ENCODE assay signal across 30 cellular contexts in genomic region chr20:58475466-58475865, GRCh38. TPM values are rescaled to one million over a fixed set of nuclear protein-coding genes. Genes with fewer than 3 reads are reported as not detected.
"Had no signal": no experiment of that assay in that cellular context is flagged by ENCODE, and none has a peak within 500 bp of the region (broad histone marks: within the 10 kb centered on the region; RNA-seq: fewer than 3 reads in every experiment).

No MANE protein-coding gene starts in this region.

- DNase-seq: naive B cell; naive thymus-derived CD8-positive, alpha-beta T cell; nephron progenitor cell; occipital lobe; ovary; retina; right cardiac atrium; right lobe of liver; sigmoid colon; small intestine; stimulated activated CD4-positive, alpha-beta T cell treated with anti-CD3 and anti-CD28 coated beads, Interleukin-15, amount 100 ng/mL, for 24 hours; stimulated activated CD4-positive, alpha-beta T cell treated with anti-CD3 and anti-CD28 coated beads, Interleukin-2, amount 100 ng/mL, for 24 hours; stimulated activated CD4-positive, alpha-beta T cell treated with anti-CD3 and anti-CD28 coated beads, Interleukin-2, amount 100 ng/mL, for 48 hours; stimulated activated CD4-positive, alpha-beta T cell treated with anti-CD3 and anti-CD28 coated beads, Interleukin-4, amount 100 ng/mL, for 24 hours; stimulated activated naive B cell treated with anti-CD40 and anti-IgM and Interleukin-4, amounts not matched to agents 10 μg/mL and 1 μg/mL and 100 μg/mL, for 72 hours; stimulated activated naive CD4-positive, alpha-beta T cell treated with Interleukin-2 at 50 U/mL for 16 hours; stomach; testis; tibial artery; transverse colon; upper lobe of left lung had no signal

- H3K27me3 Mint-ChIP-seq: natural killer cell treated with Interleukin-12 subunit alpha and Interleukin-12 subunit beta and Interleukin-15 and Interleukin-18, amount 100 ng/mL, for 72 hours; stimulated activated naive CD8-positive, alpha-beta T cell treated with anti-CD3 and anti-CD28 coated beads, Interleukin-15, Interleukin-2, amounts not matched to agents 100 ng/mL and 50 ng/mL, for 24 hours had no signal

- H2AFZ ChIP-seq: parathyroid adenoma had no signal

- H3K9me3 Mint-ChIP-seq: natural killer cell treated with Interleukin-12 subunit alpha and Interleukin-12 subunit beta and Interleukin-15 and Interleukin-18, amount 100 ng/mL, for 72 hours had no signal

- H3K27ac Mint-ChIP-seq: naive B cell; naive thymus-derived CD8-positive, alpha-beta T cell; natural killer cell treated with Interleukin-12 subunit alpha and Interleukin-12 subunit beta and Interleukin-15 and Interleukin-18, amount 100 ng/mL, for 72 hours; nephron progenitor cell; stimulated activated effector memory CD8-positive, alpha-beta T cell treated with anti-CD3 and anti-CD28 coated beads, Interleukin-12 subunit alpha, Interleukin-12 subunit beta, amount 100 ng/mL, for 72 hours; stimulated activated naive B cell treated with anti-CD40 and anti-IgM and Interleukin-4, amounts not matched to agents 10 μg/mL and 1 μg/mL and 100 μg/mL, for 72 hours; stimulated activated naive CD8-positive, alpha-beta T cell treated with anti-CD3 and anti-CD28 coated beads, Interleukin-15, Interleukin-2, amounts not matched to agents 100 ng/mL and 50 ng/mL, for 24 hours had no signal

- H3K36me3 ChIP-seq: ovary, prostate gland, right lobe of liver, sigmoid colon, stomach, suprapubic skin, tibial artery, transverse colon, upper lobe of left lung, vagina had no signal

- H3K4me3 Mint-ChIP-seq: naive B cell; naive thymus-derived CD8-positive, alpha-beta T cell; natural killer cell treated with Interleukin-12 subunit alpha and Interleukin-12 subunit beta and Interleukin-15 and Interleukin-18, amount 100 ng/mL, for 72 hours; nephron progenitor cell; neural crest cell; stimulated activated effector memory CD8-positive, alpha-beta T cell treated with anti-CD3 and anti-CD28 coated beads, Interleukin-12 subunit alpha, Interleukin-12 subunit beta, amount 100 ng/mL, for 72 hours; stimulated activated naive B cell treated with anti-CD40 and anti-IgM and Interleukin-4, amounts not matched to agents 10 μg/mL and 1 μg/mL and 100 μg/mL, for 72 hours; stimulated activated naive CD8-positive, alpha-beta T cell treated with anti-CD3 and anti-CD28 coated beads, Interleukin-15, Interleukin-2, amounts not matched to agents 100 ng/mL and 50 ng/mL, for 24 hours had no signal

- H3K27me3 ChIP-seq: ovary, right lobe of liver, sigmoid colon, suprapubic skin, testis, tibial artery, transverse colon, upper lobe of left lung, vagina had no signal

- H3K4me1 Mint-ChIP-seq: naive B cell; naive thymus-derived CD8-positive, alpha-beta T cell; neural crest cell; stimulated activated effector memory CD8-positive, alpha-beta T cell treated with anti-CD3 and anti-CD28 coated beads, Interleukin-12 subunit alpha, Interleukin-12 subunit beta, amount 100 ng/mL, for 72 hours; stimulated activated naive B cell treated with anti-CD40 and anti-IgM and Interleukin-4, amounts not matched to agents 10 μg/mL and 1 μg/mL and 100 μg/mL, for 72 hours had no signal

- H3K36me3 Mint-ChIP-seq: natural killer cell treated with Interleukin-12 subunit alpha and Interleukin-12 subunit beta and Interleukin-15 and Interleukin-18, amount 100 ng/mL, for 72 hours; stimulated activated effector memory CD8-positive, alpha-beta T cell treated with anti-CD3 and anti-CD28 coated beads, Interleukin-12 subunit alpha, Interleukin-12 subunit beta, amount 100 ng/mL, for 72 hours had no signal

- ATAC-seq: naive thymus-derived CD8-positive, alpha-beta T cell; natural killer cell treated with Interleukin-12 subunit alpha and Interleukin-12 subunit beta and Interleukin-15 and Interleukin-18, amount 100 ng/mL, for 72 hours; right cardiac atrium; right lobe of liver; stimulated activated effector memory CD8-positive, alpha-beta T cell treated with anti-CD3 and anti-CD28 coated beads, Interleukin-12 subunit alpha, Interleukin-12 subunit beta, amount 100 ng/mL, for 72 hours; stimulated activated naive B cell treated with anti-CD40 and anti-IgM and Interleukin-4, amounts not matched to agents 10 μg/mL and 1 μg/mL and 100 μg/mL, for 72 hours had no signal

- H3K27ac ChIP-seq: ovary, parathyroid adenoma, prostate gland, right lobe of liver, sigmoid colon, stomach, suprapubic skin, testis, tibial artery, transverse colon, upper lobe of left lung, vagina had no signal

- H3K4me3 ChIP-seq: ovary, prostate gland, right lobe of liver, sigmoid colon, stomach, suprapubic skin, testis, tibial artery, transverse colon, upper lobe of left lung, vagina had no signal

- FAIRE-seq: small intestine, urothelium cell line had no signal

- H3K9ac ChIP-seq: parathyroid adenoma had no signal

- H3K9me3 ChIP-seq: ovary, prostate gland, right lobe of liver, testis, vagina had no signal

- H3K4me1 ChIP-seq: parathyroid adenoma, prostate gland, right lobe of liver, suprapubic skin, testis, tibial artery, upper lobe of left lung had no signal

RNA-seq across cellular contexts. Expression of gene APCDD1L, which starts 39.7 kb away (rescaled TPM):
- total RNA-seq: naive thymus-derived CD8-positive, alpha-beta T cell; natural killer cell treated with Interleukin-12 subunit alpha and Interleukin-12 subunit beta and Interleukin-15 and Interleukin-18, amount 100 ng/mL, for 72 hours; neural crest cell; occipital lobe had no signal
